8 cellular contexts compared by ENCODE assay signal in the genomic region with DNA sequence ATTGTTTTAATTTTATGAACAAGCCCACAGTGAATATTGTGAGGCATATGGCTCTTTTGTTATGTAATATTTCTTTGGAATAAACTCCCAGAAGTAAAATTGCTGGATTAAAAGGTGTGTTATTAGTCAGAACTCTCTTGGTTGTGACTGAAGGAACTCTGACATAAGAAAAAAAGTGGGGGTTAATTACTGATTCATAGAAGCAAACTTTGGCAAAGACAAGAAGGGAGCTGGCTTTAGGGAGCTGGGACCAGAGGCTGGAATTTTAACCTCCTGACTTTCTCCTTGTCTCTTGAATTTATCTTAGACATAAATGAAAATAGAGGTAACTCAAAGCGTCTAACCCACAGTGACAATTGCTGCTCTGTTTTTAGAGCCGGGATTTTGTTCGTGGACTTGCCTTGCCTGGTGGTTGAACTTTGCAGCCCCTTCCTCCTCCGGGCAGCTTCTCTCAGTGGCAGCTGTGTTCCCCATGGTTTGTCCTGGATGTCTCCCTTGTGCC. TPM values are rescaled to one million over a fixed set of nuclear protein-coding genes. Genes with fewer than 3 reads are reported as not detected.
A peak's percentile ranks its signal among the peaks of the same experiment; 100 is the strongest.
DNase-seq lines count a peak whose midpoint lies in the region; ATAC-seq and TF ChIP-seq lines count a peak whose summit lies in the region.

No MANE protein-coding gene starts in this region.

- no peaks in the 10 kb centered on the region for H3K9me3 Mint-ChIP-seq in CD8-positive, alpha-beta T cell
- H3K9me3 Mint-ChIP-seq in IgD-negative memory B cell (no peaks in the 10 kb centered on the region), mesothelial cell of epicardium (no peaks in the 10 kb centered on the region)

- H3K9me3 ChIP-seq in CD8-positive, alpha-beta T cell (ENCODE audit: low read length): no peaks in the 10 kb centered on the region

- peaks cover 3% of the 10 kb centered on the region for H3K36me3 Mint-ChIP-seq in CD8-positive, alpha-beta T cell
- H3K36me3 Mint-ChIP-seq in IgD-negative memory B cell (no peaks in the 10 kb centered on the region), mesothelial cell of epicardium (no peaks in the 10 kb centered on the region)

- H3K36me3 ChIP-seq in CD8-positive, alpha-beta T cell (ENCODE audit: insufficient read depth, low read length): no peaks in the 10 kb centered on the region

- H3K27ac Mint-ChIP-seq in CD8-positive, alpha-beta T cell: peak overlapping the region; percentile 88
- H3K27ac Mint-ChIP-seq in IgD-negative memory B cell (peak overlapping the region; percentile 93 to 100 (median 100)), mesothelial cell of epicardium (peak overlapping the region; percentile 99)

- peaks cover 20% of the 10 kb centered on the region for H3K4me1 Mint-ChIP-seq in CD8-positive, alpha-beta T cell (ENCODE audit: low read depth)
- H3K4me1 Mint-ChIP-seq in IgD-negative memory B cell (peaks cover 34 to 48% (median 40%) of the 10 kb centered on the region in 3 donors), mesothelial cell of epicardium (peaks cover 45% of the 10 kb centered on the region)

- ATAC-seq in CD8-positive, alpha-beta T cell: no peak
- no peak for ATAC-seq in HG03045 (IDR thresholded peaks at IDR 0.05; ENCODE audit: unreplicated experiment)
- ATAC-seq in HG03520 (IDR thresholded peaks at IDR 0.05; ENCODE audit: unreplicated experiment): no peak

- DNase-seq in CD8-positive, alpha-beta T cell: no peak
- DNase-seq in caudate nucleus (lab: John Stamatoyannopoulos, UW) (peak in 1 of 61 donors; percentile 29), mesothelial cell of epicardium (ENCODE audit: low spot score in 2 of 2, unreplicated experiment in 2 of 2) (no peak), NCI-H1105 (lab: John Stamatoyannopoulos, UW) (no peak), COR-L47 (lab: John Stamatoyannopoulos, UW) (no peak)

- no peak for TF ChIP-seq CTCF in CD8-positive, alpha-beta T cell (IDR thresholded peaks at IDR 0.05)
- no peak for TF ChIP-seq CTCF in mesothelial cell of epicardium (IDR thresholded peaks at IDR 0.05; ENCODE audit: unreplicated experiment)

- H3K4me3 Mint-ChIP-seq in CD8-positive, alpha-beta T cell: peak overlapping the region; percentile 92
- H3K4me3 Mint-ChIP-seq in IgD-negative memory B cell (peak overlapping the region; percentile 83 to 95 (median 92)), mesothelial cell of epicardium (peak overlapping the region; percentile 87)

- H3K27me3 ChIP-seq in CD8-positive, alpha-beta T cell (ENCODE audit: insufficient read depth, low read length): no peaks in the 10 kb centered on the region

- H3K4me3 ChIP-seq in CD8-positive, alpha-beta T cell (ENCODE audit: low read depth, low read length): peak overlapping the region; percentile 53

- H3K27me3 Mint-ChIP-seq in CD8-positive, alpha-beta T cell (ENCODE audit: low read depth): no peaks in the 10 kb centered on the region
- no peaks in the 10 kb centered on the region for H3K27me3 Mint-ChIP-seq in IgD-negative memory B cell
- H3K27me3 Mint-ChIP-seq in mesothelial cell of epicardium (ENCODE audit: low read depth): no peaks in the 10 kb centered on the region

- H3K4me1 ChIP-seq in CD8-positive, alpha-beta T cell (ENCODE audit: insufficient read depth, low read length): peaks cover 13% of the 10 kb centered on the region

- intact Hi-C loops in CD8-positive, alpha-beta T cell (cut with DNase I, micrococcal nuclease): loop anchor here (2.0 to 10.0 kb wide), 7 partner anchors 31 to 173 kb away; partner anchors contain the start of genes B4GALT4 (in 2 of the 2), POGLUT1 (in 2 of the 2), TIMMDC1 (in 1 of the 2) and TMEM39A (in 1 of the 2)

- CTCF ChIA-PET in CD8-positive, alpha-beta T cell (lab: Charles Lee): interaction anchor here (0.8 to 1.0 kb wide), 2 partner anchors 45 to 139 kb away, joined by 3 read pairs; no protein-coding TSS in a partner anchor

- H3K27ac ChIP-seq in CD8-positive, alpha-beta T cell (ENCODE audit: low read depth, low read length): peak overlapping the region; percentile 57
- peak overlapping the region; percentile 67 for H3K27ac ChIP-seq in caudate nucleus (ENCODE audit: low read depth, low read length)

- POLR2A ChIA-PET in CD8-positive, alpha-beta T cell (lab: Charles Lee): interaction anchor here (1.1 to 2.0 kb wide), 2 partner anchors 28 to 31 kb away, joined by 5 to 20 read pairs; partner anchors contain the start of gene ARHGAP31

RNA-seq across cellular contexts. Expression of gene ARHGAP31, which starts 27.9 kb away (rescaled TPM):
- 1 to 10 TPM in 1 of 2 experiments, under 1 TPM in 1; 1.00 to 1.1 TPM for total RNA-seq in CD8-positive, alpha-beta T cell
- polyA plus RNA-seq in IgD-negative memory B cell: 9.0 TPM
- total RNA-seq in mesothelial cell of epicardium: 9.1 to 9.7 TPM (median 9.2 TPM) in 3 replicates
